ENCODE assay signal across 14 cellular contexts in genomic region chr22:18035740-18036139, GRCh38. TPM values are rescaled to one million over a fixed set of nuclear protein-coding genes. Genes with fewer than 3 reads are reported as not detected.
A peak's percentile ranks its signal among the peaks of the same experiment; 100 is the strongest.
DNase-seq lines count a peak whose midpoint lies in the region; ATAC-seq and TF ChIP-seq lines count a peak whose summit lies in the region.
"Had no signal": no experiment of that assay in that cellular context is flagged by ENCODE, and none has a peak within 500 bp of the region (broad histone marks: within the 10 kb centered on the region; RNA-seq: fewer than 3 reads in every experiment).

No MANE protein-coding gene starts in this region.

- no peak overlapping the region for H3K27ac ChIP-seq in neural progenitor cell
- H3K27ac ChIP-seq: Peyer's patch, suprapubic skin had no signal

- H3K27me3 Mint-ChIP-seq in neural progenitor cell (ENCODE audit: insufficient read depth, low read depth) = peaks cover 7% of the 10 kb centered on the region

- no peak overlapping the region for H3K9ac ChIP-seq in neural progenitor cell

- no peaks in the 10 kb centered on the region for H3K36me3 Mint-ChIP-seq in neural progenitor cell
- H3K36me3 Mint-ChIP-seq: activated naive CD4-positive, alpha-beta T cell treated with anti-CD3 and anti-CD28 coated beads, Interleukin-2, amount 10 ng/mL, durations not matched to agents 7 days and 5 days had no signal

- H3K4me1 Mint-ChIP-seq in neural progenitor cell = no peaks in the 10 kb centered on the region
- H3K4me1 Mint-ChIP-seq: activated CD4-positive, alpha-beta T cell treated with anti-CD3 and anti-CD28 coated beads for 36 hours; activated naive CD4-positive, alpha-beta T cell treated with anti-CD3 and anti-CD28 coated beads, Interleukin-2, amount 10 ng/mL, durations not matched to agents 7 days and 5 days had no signal

- H4K20me1 ChIP-seq in neural progenitor cell (ENCODE audit: low read depth) = no peaks in the 10 kb centered on the region

- no peaks in the 10 kb centered on the region for H3K4me1 ChIP-seq in neural progenitor cell

- H3K79me2 ChIP-seq in neural progenitor cell (ENCODE audit: low read depth) = no peaks in the 10 kb centered on the region

- H3K36me3 ChIP-seq in H7 (replicated peaks; ENCODE audit: control insufficient read depth, insufficient read depth, low read length) (no peaks in the 10 kb centered on the region), neural progenitor cell (no peaks in the 10 kb centered on the region)
- H3K36me3 ChIP-seq: Peyer's patch, suprapubic skin had no signal

- no peak overlapping the region for H2AFZ ChIP-seq in neural progenitor cell (replicated peaks)

- H3K4me3 Mint-ChIP-seq in neural progenitor cell = no peak overlapping the region
- H3K4me3 Mint-ChIP-seq: activated CD4-positive, alpha-beta T cell treated with anti-CD3 and anti-CD28 coated beads for 36 hours; activated naive CD4-positive, alpha-beta T cell treated with anti-CD3 and anti-CD28 coated beads, Interleukin-2, amount 10 ng/mL, durations not matched to agents 7 days and 5 days; nephron progenitor cell had no signal

- H3K27me3 ChIP-seq in H7 (ENCODE audit: control insufficient read depth, insufficient read depth, low read length) (no peaks in the 10 kb centered on the region), neural progenitor cell (no peaks in the 10 kb centered on the region)
- H3K27me3 ChIP-seq: Peyer's patch, suprapubic skin had no signal

- H3K9me3 ChIP-seq in neural progenitor cell (ENCODE audit: low read depth) = no peaks in the 10 kb centered on the region
- H3K9me3 ChIP-seq: Peyer's patch, suprapubic skin had no signal

- no peak for ATAC-seq in GM19467 (IDR thresholded peaks at IDR 0.05; ENCODE audit: unreplicated experiment)
- ATAC-seq: activated CD4-positive, alpha-beta T cell treated with anti-CD3 and anti-CD28 coated beads for 36 hours had no signal

- no peaks in the 10 kb centered on the region for H3F3A ChIP-seq in neural progenitor cell (ENCODE audit: low read depth)

- no peak overlapping the region for H3K27ac Mint-ChIP-seq in neural progenitor cell
- H3K27ac Mint-ChIP-seq: activated CD4-positive, alpha-beta T cell treated with anti-CD3 and anti-CD28 coated beads for 36 hours; activated naive CD4-positive, alpha-beta T cell treated with anti-CD3 and anti-CD28 coated beads, Interleukin-2, amount 10 ng/mL, durations not matched to agents 7 days and 5 days; nephron progenitor cell had no signal

- TF ChIP-seq CTCF in choroid plexus epithelial cell (conservative IDR thresholded peaks at IDR 0.05; ENCODE audit: low read depth, low read length) (no peak), neural progenitor cell (IDR thresholded peaks at IDR 0.05) (no peak)

- H3K4me2 ChIP-seq in neural progenitor cell = no peak overlapping the region

- no peak overlapping the region for H3K4me3 ChIP-seq in H7 (ENCODE audit: insufficient read depth, low read depth, low read length)
- no peak overlapping the region for H3K4me3 ChIP-seq in choroid plexus epithelial cell (ENCODE audit: low read depth, low read length)
- H3K4me3 ChIP-seq in neural progenitor cell = no peak overlapping the region
- H3K4me3 ChIP-seq: Peyer's patch, suprapubic skin had no signal

- DNase-seq in H7 (peak; percentile 66), NCI-H2029 (lab: John Stamatoyannopoulos, UW) (peak; percentile 91), choroid plexus epithelial cell (ENCODE audit: low read depth) (peak; percentile 46), myocyte (ENCODE audit: low read depth) (peak; percentile 35), NCI-H187 treated with DMSO at 0.1 percent for 48 hours (lab: John Stamatoyannopoulos, UW) (no peak), neural progenitor cell (ENCODE audit: low spot score) (no peak)
- no peak for DNase-seq in activated CD4-positive, alpha-beta T cell treated with anti-CD3 and anti-CD28 coated beads for 4 hours
- DNase-seq: activated CD4-positive, alpha-beta T cell treated with anti-CD3 and anti-CD28 coated beads for 36 hours; activated naive CD4-positive, alpha-beta T cell treated with anti-CD3 and anti-CD28 coated beads, Interleukin-2, amount 10 ng/mL, durations not matched to agents 7 days and 5 days; effector CD4-positive, alpha-beta T cell; nephron progenitor cell; Peyer's patch had no signal

- no peaks in the 10 kb centered on the region for H3K9me3 Mint-ChIP-seq in neural progenitor cell
- H3K9me3 Mint-ChIP-seq: activated naive CD4-positive, alpha-beta T cell treated with anti-CD3 and anti-CD28 coated beads, Interleukin-2, amount 10 ng/mL, durations not matched to agents 7 days and 5 days had no signal

RNA-seq across cellular contexts. Expression of gene MICAL3, which starts 11.4 kb away (rescaled TPM):
- total RNA-seq in H7 (2014; rRNA removed; shearing (Covaris generic)) = 11.8 and 12.3 TPM in 2 replicates
- total RNA-seq in myocyte (23.4 and 27.8 TPM in 2 replicates), neural progenitor cell (ENCODE audit: low replicate concordance) (32.7 and 33.6 TPM in 2 replicates)
- 36.9 TPM for polyA plus RNA-seq in myocyte (2012)

RNA-seq across cellular contexts. Expression of gene PEX26, which starts 42.0 kb away (rescaled TPM):
- 29.7 and 34.5 TPM in 2 replicates for total RNA-seq in H7 (2014; rRNA removed; shearing (Covaris generic))
- 22.8 and 24.5 TPM in 2 replicates for total RNA-seq in myocyte
- 30.4 TPM for polyA plus RNA-seq in myocyte (2012)
- total RNA-seq in neural progenitor cell (ENCODE audit: low replicate concordance) = 22.9 and 36.6 TPM in 2 replicates

Comparison
In these comparisons a context has a peak if more than half of its experiments do, and no peak if none do; other contexts are left out.
1. DNase-seq: peak in H7 (single experiment), NCI-H2029 (single experiment), choroid plexus epithelial cell (single experiment) and myocyte (single experiment); none in NCI-H187 treated with DMSO at 0.1 percent for 48 hours (single experiment), activated CD4-positive, alpha-beta T cell treated with anti-CD3 and anti-CD28 coated beads for 4 hours (0 of 2) and neural progenitor cell (single experiment).